Comparison of ENCODE assay signal across 16 cellular contexts in genomic region chr14:102196436-102197230, GRCh38. TPM values are rescaled to one million over a fixed set of nuclear protein-coding genes. Genes with fewer than 3 reads are reported as not detected.
DNase-seq lines count a peak whose midpoint lies in the region; ATAC-seq and TF ChIP-seq lines count a peak whose summit lies in the region.
"Had no signal": no experiment of that assay in that cellular context is flagged by ENCODE, and none has a peak within 500 bp of the region (broad histone marks: within the 10 kb centered on the region; RNA-seq: fewer than 3 reads in every experiment).

No MANE protein-coding gene starts in this region.

- H3K36me3 ChIP-seq in WERI-Rb-1 (peaks cover 38% of the 10 kb centered on the region), trophoblast cell (ENCODE audit: control insufficient read depth in 1 of 2, insufficient read depth in 2 of 2, low read length in 2 of 2) (peaks cover 20 to 26% of the 10 kb centered on the region in 2 experiments), gastroesophageal sphincter (peaks cover 0 to 49% of the 10 kb centered on the region in 2 donors)

- peak overlapping the region; percentile 37 for H3K4ac ChIP-seq in trophoblast cell (ENCODE audit: low read depth, low read length)

- no peak overlapping the region for H2BK5ac ChIP-seq in trophoblast cell (ENCODE audit: low read depth, low read length, poor library complexity)

- no peak for TF ChIP-seq CTCF in CD4-positive, alpha-beta T cell (IDR thresholded peaks at IDR 0.05)
- no peak for TF ChIP-seq CTCF in WERI-Rb-1 (IDR thresholded peaks at IDR 0.05; ENCODE audit: low read depth, low read length)
- TF ChIP-seq CTCF in gastroesophageal sphincter (IDR thresholded peaks at IDR 0.05): no peak

- H3K36me3 Mint-ChIP-seq in CD4-positive, alpha-beta T cell (ENCODE audit: low read depth): peaks cover 73% of the 10 kb centered on the region

- intact Hi-C loops in CD4-positive, alpha-beta T cell (cut with DNase I, micrococcal nuclease): no loop called here

- H3K4me3 Mint-ChIP-seq in CD4-positive, alpha-beta T cell: no peak overlapping the region
- H3K4me3 Mint-ChIP-seq: activated naive CD4-positive, alpha-beta T cell treated with anti-CD3 and anti-CD28 coated beads for 36 hours; memory B cell had no signal

- TF ChIP-seq POLR2A in gastroesophageal sphincter (IDR thresholded peaks at IDR 0.05): no peak

- no CpG with 5 or more reads among the region's 10 CpGs for WGBS in trophoblast cell (ENCODE audit: extremely low coverage, insufficient coverage, insufficient read length)
- 80% methylated on average over 10 of the region's 10 CpGs for WGBS in gastroesophageal sphincter (ENCODE audit: low coverage in 1 of 2), 2 donors

- peak overlapping the region; percentile 74 for H3K27ac Mint-ChIP-seq in CD4-positive, alpha-beta T cell
- H3K27ac Mint-ChIP-seq: activated naive CD4-positive, alpha-beta T cell treated with anti-CD3 and anti-CD28 coated beads for 36 hours; memory B cell; progenitor cell of endocrine pancreas had no signal

- DNase-seq in CD4-positive, alpha-beta T cell: no peak
- no peak for DNase-seq in WERI-Rb-1
- peak; percentile 53 for DNase-seq in epidermal melanocyte (ENCODE audit: insufficient read length, low spot score)
- no peak for DNase-seq in trophoblast cell
- no peak for DNase-seq in NCI-H1048 (lab: John Stamatoyannopoulos, UW)
- no peak for DNase-seq in NOMO-1 treated with DMSO at 0.1 percent for 48 hours (lab: John Stamatoyannopoulos, UW; ENCODE audit: unreplicated experiment)
- DNase-seq: activated CD4-positive, alpha-beta T cell treated with anti-CD3 and anti-CD28 coated beads, Interleukin-2, amount 50 U/mL, for 1 hour; activated naive CD4-positive, alpha-beta T cell treated with anti-CD3 and anti-CD28 coated beads for 36 hours; NCI-H1417; stimulated activated CD4-positive, alpha-beta T cell treated with anti-CD3 and anti-CD28 coated beads, Interleukin-1b, Interleukin-23, amount 100 ng/mL, for 48 hours had no signal

- H3K9me3 ChIP-seq in CD4-positive, alpha-beta T cell (ENCODE audit: control insufficient read depth, low read length): no peaks in the 10 kb centered on the region
- H3K9me3 ChIP-seq in WERI-Rb-1 (ENCODE audit: severe bottlenecking) (no peaks in the 10 kb centered on the region), trophoblast cell (ENCODE audit: insufficient read depth, low read depth, low read length) (peaks cover 4% of the 10 kb centered on the region), gastroesophageal sphincter (no peaks in the 10 kb centered on the region)
- H3K9me3 ChIP-seq: BLaER1 had no signal

- H2BK120ac ChIP-seq in trophoblast cell (ENCODE audit: insufficient read depth, low read length, poor library complexity): no peak overlapping the region

- no peaks in the 10 kb centered on the region for H3K27me3 Mint-ChIP-seq in CD4-positive, alpha-beta T cell
- H3K27me3 Mint-ChIP-seq: memory B cell, progenitor cell of endocrine pancreas had no signal

- H3K27me3 ChIP-seq in CD4-positive, alpha-beta T cell (ENCODE audit: control insufficient read depth, insufficient read depth, low read length): no peaks in the 10 kb centered on the region
- no peaks in the 10 kb centered on the region for H3K27me3 ChIP-seq in WERI-Rb-1 (ENCODE audit: insufficient read depth, low read depth, severe bottlenecking)
- H3K27me3 ChIP-seq in trophoblast cell (ENCODE audit: insufficient read depth, low read length): no peaks in the 10 kb centered on the region
- no peaks in the 10 kb centered on the region for H3K27me3 ChIP-seq in gastroesophageal sphincter
- H3K27me3 ChIP-seq: BLaER1 had no signal

- H4K91ac ChIP-seq in trophoblast cell (ENCODE audit: low read depth, low read length): no peak overlapping the region

- no peaks in the 10 kb centered on the region for H3K79me2 ChIP-seq in trophoblast cell (ENCODE audit: control insufficient read depth, insufficient read depth, low read length, poor library complexity)

- peaks cover 2% of the 10 kb centered on the region for H3K79me1 ChIP-seq in trophoblast cell (ENCODE audit: low read length)

- no peak overlapping the region for H3K9ac ChIP-seq in trophoblast cell (ENCODE audit: low read length)
- H3K9ac ChIP-seq: BLaER1 had no signal

- no peak for ATAC-seq in CD4-positive, alpha-beta T cell (ENCODE audit: poor library complexity)
- no peak for ATAC-seq in gastroesophageal sphincter
- ATAC-seq in GM19463 (IDR thresholded peaks at IDR 0.05; ENCODE audit: unreplicated experiment): no peak

- no peak overlapping the region for H3K4me2 ChIP-seq in trophoblast cell (ENCODE audit: low read length)
- H3K4me2 ChIP-seq: BLaER1 had no signal

- H2AFZ ChIP-seq in trophoblast cell (ENCODE audit: insufficient read depth, low read length, poor library complexity): no peak overlapping the region

- H3K4me1 Mint-ChIP-seq in CD4-positive, alpha-beta T cell (ENCODE audit: low read depth): peaks cover 78% of the 10 kb centered on the region

- H2AK5ac ChIP-seq in trophoblast cell (ENCODE audit: low read length): no peak overlapping the region

- H3K9me3 Mint-ChIP-seq in CD4-positive, alpha-beta T cell: no peaks in the 10 kb centered on the region
- H3K9me3 Mint-ChIP-seq: activated naive CD4-positive, alpha-beta T cell treated with anti-CD3 and anti-CD28 coated beads for 36 hours; memory B cell had no signal

- no peak overlapping the region for H4K8ac ChIP-seq in trophoblast cell (ENCODE audit: low read depth, low read length)

- H2BK12ac ChIP-seq in trophoblast cell (ENCODE audit: low read length): no peak overlapping the region

- H3K14ac ChIP-seq in trophoblast cell (ENCODE audit: low read length): no peak overlapping the region

- H3K4me3 ChIP-seq in WERI-Rb-1 (ENCODE audit: low read depth, low read length): no peak overlapping the region
- H3K4me3 ChIP-seq in trophoblast cell (ENCODE audit: low read depth, low read length): no peak overlapping the region
- H3K4me3 ChIP-seq in gastroesophageal sphincter: no peak overlapping the region
- H3K4me3 ChIP-seq: BLaER1, coronary artery had no signal

- H3K4me1 ChIP-seq in trophoblast cell (ENCODE audit: control insufficient read depth in 1 of 2, insufficient read depth in 2 of 2, low read length in 2 of 2) (peaks cover 2 to 5% of the 10 kb centered on the region in 2 experiments), gastroesophageal sphincter (peaks cover 0 to 43% (median 4%) of the 10 kb centered on the region in 3 donors)

- POLR2A ChIA-PET in CD4-positive, alpha-beta T cell (lab: Charles Lee): no interaction called here

- TF ChIP-seq EP300 in gastroesophageal sphincter (IDR thresholded peaks at IDR 0.05): no peak

- CTCF ChIA-PET in CD4-positive, alpha-beta T cell (lab: Charles Lee): no interaction called here

- H3K27ac ChIP-seq in CD4-positive, alpha-beta T cell (ENCODE audit: low read depth, low read length): no peak overlapping the region
- H3K27ac ChIP-seq in WERI-Rb-1 (peak overlapping the region; percentile 28; the same call in 1 of the 2 replicates), trophoblast cell (ENCODE audit: low read depth, low read length) (no peak overlapping the region), gastroesophageal sphincter (no peak overlapping the region)
- H3K27ac ChIP-seq: BLaER1, coronary artery had no signal

- no peak overlapping the region for H3K23ac ChIP-seq in trophoblast cell (ENCODE audit: low read length)

- peak overlapping the region; percentile 44 for H3K18ac ChIP-seq in trophoblast cell (ENCODE audit: low read length)

- peak overlapping the region; percentile 36 for H4K12ac ChIP-seq in trophoblast cell (ENCODE audit: low read depth, low read length)

RNA-seq across cellular contexts. Expression of gene WDR20, which starts 56.9 kb away (rescaled TPM):
- 10 to 100 TPM; 40.1 to 41.2 TPM for total RNA-seq in CD4-positive, alpha-beta T cell
- polyA plus RNA-seq in trophoblast cell (2013): 17.9 and 18.4 TPM in 2 replicates
- 10 to 100 TPM; 24.6 to 33.0 (median 28.9) TPM for total RNA-seq in gastroesophageal sphincter
